Comparison of ENCODE assay signal across 9 cellular contexts in the genomic region with DNA sequence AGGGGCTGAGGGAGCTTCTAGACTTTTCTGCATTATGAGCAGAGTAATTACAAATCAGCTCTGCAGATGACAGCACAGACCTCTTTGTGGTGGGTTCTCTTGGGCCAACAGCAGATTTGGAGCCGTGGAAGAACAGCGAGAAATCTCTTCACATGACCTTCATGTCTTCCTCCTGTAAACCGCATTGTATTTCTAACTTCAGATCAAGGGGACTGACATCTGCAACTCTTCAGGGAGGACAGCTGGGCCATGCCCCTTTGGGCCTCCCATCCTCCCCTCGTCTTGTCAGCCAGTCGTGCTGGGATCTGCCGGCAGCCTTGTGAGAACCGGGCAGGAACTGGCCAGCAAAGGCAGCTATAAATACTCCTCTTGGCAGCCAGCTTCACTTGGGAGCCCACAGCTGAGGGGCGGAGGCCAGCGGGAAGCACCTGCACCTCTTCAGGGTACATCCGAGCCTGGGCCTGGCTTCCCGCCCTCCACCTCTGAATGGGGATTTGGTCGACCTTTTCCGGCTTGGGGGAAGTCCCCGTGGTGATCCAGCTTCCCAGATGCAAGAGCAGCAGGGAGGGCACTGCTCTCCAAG. TPM values are rescaled to one million over a fixed set of nuclear protein-coding genes. Genes with fewer than 3 reads are reported as not detected.
DNase-seq lines count a peak whose midpoint lies in the region; ATAC-seq and TF ChIP-seq lines count a peak whose summit lies in the region.
"Had no signal": no experiment of that assay in that cellular context is flagged by ENCODE, and none has a peak within 500 bp of the region (broad histone marks: within the 10 kb centered on the region; RNA-seq: fewer than 3 reads in every experiment).

No MANE protein-coding gene starts in this region.

- H3K9me3 ChIP-seq in Karpas-422 (ENCODE audit: low read length): no peaks in the 10 kb centered on the region
- H3K9me3 ChIP-seq: SJSA1 had no signal

- peaks cover 5% of the 10 kb centered on the region for H3K9me3 Mint-ChIP-seq in mesothelial cell of epicardium

- no peaks in the 10 kb centered on the region for H3K27me3 Mint-ChIP-seq in mesothelial cell of epicardium (ENCODE audit: low read depth)

- H3K27ac ChIP-seq in Karpas-422 (ENCODE audit: low read length): peak overlapping the region; percentile 97
- peak overlapping the region; percentile 46 for H3K27ac ChIP-seq in caudate nucleus (ENCODE audit: low read depth, low read length)
- H3K27ac ChIP-seq: SJSA1 had no signal

- H3K36me3 Mint-ChIP-seq in mesothelial cell of epicardium: no peaks in the 10 kb centered on the region

- H3K27me3 ChIP-seq in Karpas-422 (ENCODE audit: low read length): no peaks in the 10 kb centered on the region

- H4K20me1 ChIP-seq in Karpas-422 (ENCODE audit: insufficient read depth, low read depth, low read length): no peaks in the 10 kb centered on the region

- no peak for ATAC-seq in HG03439 (IDR thresholded peaks at IDR 0.05; ENCODE audit: unreplicated experiment)

- H3K36me3 ChIP-seq in Karpas-422 (ENCODE audit: insufficient read depth, low read length): no peaks in the 10 kb centered on the region
- H3K36me3 ChIP-seq: SJSA1 had no signal

- H3K4me1 ChIP-seq in Karpas-422 (ENCODE audit: low read length): peaks cover 61% of the 10 kb centered on the region
- H3K4me1 ChIP-seq: SJSA1 had no signal

- peak overlapping the region; percentile 72 for H3K9ac ChIP-seq in Karpas-422 (ENCODE audit: low read length)

- peak overlapping the region; percentile 64 for H3K4me2 ChIP-seq in Karpas-422 (ENCODE audit: low read depth, low read length, poor library complexity, severe bottlenecking)

- H3K27ac Mint-ChIP-seq in mesothelial cell of epicardium: peak overlapping the region; percentile 68

- peak overlapping the region; percentile 47 for H3K4me3 ChIP-seq in Karpas-422 (ENCODE audit: low read length)
- H3K4me3 ChIP-seq: SJSA1 had no signal

- TF ChIP-seq CTCF in mesothelial cell of epicardium (IDR thresholded peaks at IDR 0.05; ENCODE audit: unreplicated experiment) (no peak), GM13977 (IDR thresholded peaks at IDR 0.05; ENCODE audit: extremely low read depth, insufficient read depth, missing control alignments) (no peak)

- no peaks in the 10 kb centered on the region for H3K9me2 ChIP-seq in Karpas-422 (replicated peaks; ENCODE audit: insufficient read depth, low read length)

- H3K4me3 Mint-ChIP-seq in mesothelial cell of epicardium: no peak overlapping the region

- H2AFZ ChIP-seq in Karpas-422 (ENCODE audit: low read length): peak overlapping the region; percentile 47

- peaks cover 37% of the 10 kb centered on the region for H3K4me1 Mint-ChIP-seq in mesothelial cell of epicardium

- H3K79me2 ChIP-seq in Karpas-422 (ENCODE audit: low read length): no peaks in the 10 kb centered on the region

- peak; percentile 16 for DNase-seq in NCI-H2227 (lab: John Stamatoyannopoulos, UW; ENCODE audit: unreplicated experiment)
- no peak for DNase-seq in NCI-H2227 treated with DMSO at 0.1 percent for 48 hours (lab: John Stamatoyannopoulos, UW)
- peak; percentile 79 for DNase-seq in Karpas-422
- peak in 15 of 61 donors; percentile 11 to 65 (median 19) for DNase-seq in caudate nucleus (lab: John Stamatoyannopoulos, UW)
- no peak for DNase-seq in mesothelial cell of epicardium (ENCODE audit: low spot score in 2 of 2, unreplicated experiment in 2 of 2)
- no peak for DNase-seq in GM13977 (ENCODE audit: low spot score)
- DNase-seq in SIG-M5 (lab: John Stamatoyannopoulos, UW): no peak

- in situ Hi-C loops in GM13977 (cut with MboI; ENCODE audit: low pct_unique_long_range_greater_than_20kb, low sequenced_read_pairs, unreplicated experiment): no loop called here

RNA-seq across cellular contexts. Expression of gene STEAP1B, which starts 54.8 kb away (rescaled TPM):
- total RNA-seq in Karpas-422 (2014; rRNA removed; shearing (Covaris generic); ENCODE audit: low replicate concordance): not detected in 2 replicates
- total RNA-seq in mesothelial cell of epicardium: 0.29 to 0.58 TPM in 2 of 3 replicates, not detected in the other

Comparison
In these comparisons a context has a peak if more than half of its experiments do, and no peak if none do; other contexts are left out.
1. DNase-seq: peak in NCI-H2227 (single experiment) and Karpas-422 (single experiment); none in NCI-H2227 treated with DMSO at 0.1 percent for 48 hours (single experiment), mesothelial cell of epicardium (0 of 2), GM13977 (single experiment) and SIG-M5 (single experiment).